19 cellular contexts compared by ENCODE assay signal in the genomic region with DNA sequence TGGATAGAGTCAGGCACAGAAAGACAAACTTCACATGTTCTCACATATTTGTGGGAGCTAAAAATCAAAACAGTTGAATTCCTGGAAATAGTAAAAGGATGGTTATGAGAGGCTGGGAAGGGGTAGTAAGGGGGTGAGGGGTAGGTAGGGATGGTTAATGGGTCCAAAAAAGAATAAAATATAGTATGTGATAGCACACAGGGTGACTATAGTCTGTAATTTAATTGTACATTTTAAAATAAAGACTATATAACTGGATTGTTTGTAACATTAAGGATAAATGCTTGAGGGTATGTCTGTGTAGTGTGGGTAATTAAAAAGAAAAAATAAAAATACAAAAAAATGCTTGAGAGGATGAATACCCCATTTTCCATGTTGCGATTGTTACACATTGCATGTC. TPM values are rescaled to one million over a fixed set of nuclear protein-coding genes. Genes with fewer than 3 reads are reported as not detected.
DNase-seq lines count a peak whose midpoint lies in the region; ATAC-seq and TF ChIP-seq lines count a peak whose summit lies in the region.
"Had no signal": no experiment of that assay in that cellular context is flagged by ENCODE, and none has a peak within 500 bp of the region (broad histone marks: within the 10 kb centered on the region; RNA-seq: fewer than 3 reads in every experiment).

No MANE protein-coding gene starts in this region.

- peaks cover 66% of the 10 kb centered on the region for H3K36me3 Mint-ChIP-seq in activated T-cell treated with anti-CD3 and anti-CD28 coated beads, Interleukin-2, amount 50 U/mL, for 24 hours (ENCODE audit: low read depth)
- peaks cover 11 to 27% of the 10 kb centered on the region in 2 donors for H3K36me3 Mint-ChIP-seq in activated T-cell treated with anti-CD3 and anti-CD28 coated beads, Interleukin-2, amount 50 U/mL, for 72 hours (ENCODE audit: insufficient read depth in 2 of 2)
- H3K36me3 Mint-ChIP-seq in natural killer cell (peaks cover 7% of the 10 kb centered on the region), HFFc6 (ENCODE audit: low read depth) (peaks cover 60% of the 10 kb centered on the region)
- H3K36me3 Mint-ChIP-seq in natural killer cell treated with Interleukin-12 subunit alpha and Interleukin-12 subunit beta and Interleukin-15 and Interleukin-18, amount 100 ng/mL, for 72 hours, result peaks cover 15% of the 10 kb centered on the region

- no peak for ATAC-seq in activated T-cell treated with anti-CD3 and anti-CD28 coated beads, Interleukin-2, amount 50 U/mL, for 72 hours (replicated peaks in 1 of 2)
- ATAC-seq in natural killer cell, result no peak
- no peak for ATAC-seq in natural killer cell treated with Interleukin-12 subunit alpha and Interleukin-12 subunit beta and Interleukin-15 and Interleukin-18, amount 100 ng/mL, for 72 hours
- ATAC-seq: CD8-positive, alpha-beta T cell; GM12878 had no signal

- no peaks in the 10 kb centered on the region for H3K9me3 Mint-ChIP-seq in activated T-cell treated with anti-CD3 and anti-CD28 coated beads, Interleukin-2, amount 50 U/mL, for 24 hours
- no peaks in the 10 kb centered on the region for H3K9me3 Mint-ChIP-seq in activated T-cell treated with anti-CD3 and anti-CD28 coated beads, Interleukin-2, amount 50 U/mL, for 72 hours
- H3K9me3 Mint-ChIP-seq in natural killer cell, result no peaks in the 10 kb centered on the region
- no peaks in the 10 kb centered on the region for H3K9me3 Mint-ChIP-seq in natural killer cell treated with Interleukin-12 subunit alpha and Interleukin-12 subunit beta and Interleukin-15 and Interleukin-18, amount 100 ng/mL, for 72 hours
- H3K9me3 Mint-ChIP-seq in HFFc6, result no peaks in the 10 kb centered on the region
- H3K9me3 Mint-ChIP-seq: CD4-positive, CD25-positive, alpha-beta regulatory T cell; CD8-positive, alpha-beta T cell had no signal

- peak overlapping the region; percentile 52 for H3K27ac Mint-ChIP-seq in activated T-cell treated with anti-CD3 and anti-CD28 coated beads, Interleukin-2, amount 50 U/mL, for 24 hours
- H3K27ac Mint-ChIP-seq in activated T-cell treated with anti-CD3 and anti-CD28 coated beads, Interleukin-2, amount 50 U/mL, for 72 hours, result no peak overlapping the region
- H3K27ac Mint-ChIP-seq in natural killer cell, result peak overlapping the region; percentile 24 to 63
- H3K27ac Mint-ChIP-seq in natural killer cell treated with Interleukin-12 subunit alpha and Interleukin-12 subunit beta and Interleukin-15 and Interleukin-18, amount 100 ng/mL, for 72 hours, result no peak overlapping the region
- H3K27ac Mint-ChIP-seq in HFFc6, result peak overlapping the region; percentile 9; the same call in 1 of the 2 replicates
- H3K27ac Mint-ChIP-seq: B cell; CD8-positive, alpha-beta T cell had no signal

- no peak overlapping the region for H3K4me3 Mint-ChIP-seq in activated T-cell treated with anti-CD3 and anti-CD28 coated beads, Interleukin-2, amount 50 U/mL, for 24 hours
- H3K4me3 Mint-ChIP-seq in activated T-cell treated with anti-CD3 and anti-CD28 coated beads, Interleukin-2, amount 50 U/mL, for 72 hours, result no peak overlapping the region
- H3K4me3 Mint-ChIP-seq in natural killer cell (no peak overlapping the region), HFFc6 (no peak overlapping the region)
- no peak overlapping the region for H3K4me3 Mint-ChIP-seq in natural killer cell treated with Interleukin-12 subunit alpha and Interleukin-12 subunit beta and Interleukin-15 and Interleukin-18, amount 100 ng/mL, for 72 hours
- H3K4me3 Mint-ChIP-seq: B cell; CD8-positive, alpha-beta T cell had no signal

- H3K4me1 Mint-ChIP-seq in activated T-cell treated with anti-CD3 and anti-CD28 coated beads, Interleukin-2, amount 50 U/mL, for 24 hours (ENCODE audit: low read depth), result peaks cover 17% of the 10 kb centered on the region
- H3K4me1 Mint-ChIP-seq in activated T-cell treated with anti-CD3 and anti-CD28 coated beads, Interleukin-2, amount 50 U/mL, for 72 hours (ENCODE audit: low read depth), result peaks cover 10% of the 10 kb centered on the region
- H3K4me1 Mint-ChIP-seq in natural killer cell (peaks cover 13 to 24% of the 10 kb centered on the region in 2 donors), HFFc6 (ENCODE audit: low read depth) (peaks cover 46% of the 10 kb centered on the region)
- peaks cover 8 to 20% of the 10 kb centered on the region in 2 donors for H3K4me1 Mint-ChIP-seq in natural killer cell treated with Interleukin-12 subunit alpha and Interleukin-12 subunit beta and Interleukin-15 and Interleukin-18, amount 100 ng/mL, for 72 hours (ENCODE audit: low read depth in 2 of 2)

- no peak for DNase-seq in activated T-cell treated with anti-CD3 and anti-CD28 coated beads, Interleukin-2, amount 50 U/mL, for 24 hours
- no peak for DNase-seq in activated T-cell treated with anti-CD3 and anti-CD28 coated beads, Interleukin-2, amount 50 U/mL, for 72 hours
- no peak for DNase-seq in natural killer cell
- DNase-seq in natural killer cell treated with Interleukin-12 subunit alpha and Interleukin-12 subunit beta and Interleukin-15 and Interleukin-18, amount 100 ng/mL, for 72 hours (ENCODE audit: low spot score), result no peak
- no peak for DNase-seq in HFFc6
- DNase-seq in hypothalamus (lab: John Stamatoyannopoulos, UW), result no peak
- no peak for DNase-seq in T1000 (lab: John Stamatoyannopoulos, UW)
- DNase-seq: Caco-2; CD4-positive, CD25-positive, alpha-beta regulatory T cell; CD8-positive, alpha-beta T cell; DMS 273 treated with DMSO at 0.1 percent for 48 hours; DMS79; EL; GDM1; GM23248; H7; HCEC 1CT had no signal

- no peak for TF ChIP-seq CTCF in natural killer cell (IDR thresholded peaks at IDR 0.05)
- no peak for TF ChIP-seq CTCF in HFFc6 (IDR thresholded peaks at IDR 0.05)

- intact Hi-C loops in natural killer cell (cut with micrococcal nuclease), result no loop called here

- H3K27me3 Mint-ChIP-seq in activated T-cell treated with anti-CD3 and anti-CD28 coated beads, Interleukin-2, amount 50 U/mL, for 24 hours, result no peaks in the 10 kb centered on the region
- no peaks in the 10 kb centered on the region for H3K27me3 Mint-ChIP-seq in activated T-cell treated with anti-CD3 and anti-CD28 coated beads, Interleukin-2, amount 50 U/mL, for 72 hours (ENCODE audit: low read depth)
- H3K27me3 Mint-ChIP-seq in natural killer cell (ENCODE audit: low read depth in 2 of 2), result no peaks in the 10 kb centered on the region
- no peaks in the 10 kb centered on the region for H3K27me3 Mint-ChIP-seq in natural killer cell treated with Interleukin-12 subunit alpha and Interleukin-12 subunit beta and Interleukin-15 and Interleukin-18, amount 100 ng/mL, for 72 hours
- H3K27me3 Mint-ChIP-seq in HFFc6 (ENCODE audit: insufficient read depth), result peaks cover 2% of the 10 kb centered on the region; the same call in 1 of the 2 replicates
- H3K27me3 Mint-ChIP-seq: B cell; CD4-positive, CD25-positive, alpha-beta regulatory T cell had no signal

RNA-seq across cellular contexts. Expression of a gene that starts 9.9 kb away (rescaled TPM):
- total RNA-seq in activated T-cell treated with anti-CD3 and anti-CD28 coated beads, Interleukin-2, amount 50 U/mL, for 72 hours, result 100 to 1,000 TPM; 128 to 158 TPM
- 100 to 1,000 TPM; 184 to 252 (median 229) TPM for total RNA-seq in natural killer cell
- 100 to 1,000 TPM; 153 to 164 TPM for total RNA-seq in natural killer cell treated with Interleukin-12 subunit alpha and Interleukin-12 subunit beta and Interleukin-15 and Interleukin-18, amount 100 ng/mL, for 72 hours
- 100 to 1,000 TPM; 141 to 157 (median 148) TPM for total RNA-seq in HFFc6 (2021; fragmentation: NEBNext Ultra II Directional; extraction: Animal tissue kit (Norgen Biotek cat#: 25700))

RNA-seq across cellular contexts. Expression of a gene that starts 39.9 kb away (rescaled TPM):
- 10 to 100 TPM; 17.7 to 20.2 TPM for total RNA-seq in activated T-cell treated with anti-CD3 and anti-CD28 coated beads, Interleukin-2, amount 50 U/mL, for 72 hours
- total RNA-seq in natural killer cell, result 10 to 100 TPM; 15.4 to 17.1 (median 17.0) TPM
- 10 to 100 TPM in 1 of 2 donors, 1 to 10 TPM in 1; 7.0 to 12.9 TPM for total RNA-seq in natural killer cell treated with Interleukin-12 subunit alpha and Interleukin-12 subunit beta and Interleukin-15 and Interleukin-18, amount 100 ng/mL, for 72 hours
- 1 to 10 TPM; 1.8 to 2.9 (median 2.3) TPM for total RNA-seq in HFFc6 (2021; fragmentation: NEBNext Ultra II Directional; extraction: Animal tissue kit (Norgen Biotek cat#: 25700))

Comparison
In these comparisons a context has a peak if more than half of its experiments do, and no peak if none do; other contexts are left out.
1. H3K27ac Mint-ChIP-seq: peak in activated T-cell treated with anti-CD3 and anti-CD28 coated beads, Interleukin-2, amount 50 U/mL, for 24 hours (single experiment), natural killer cell (2 of 2) and HFFc6 (single experiment); none in activated T-cell treated with anti-CD3 and anti-CD28 coated beads, Interleukin-2, amount 50 U/mL, for 72 hours (single experiment) and natural killer cell treated with Interleukin-12 subunit alpha and Interleukin-12 subunit beta and Interleukin-15 and Interleukin-18, amount 100 ng/mL, for 72 hours (0 of 2).